In the genomic region with DNA sequence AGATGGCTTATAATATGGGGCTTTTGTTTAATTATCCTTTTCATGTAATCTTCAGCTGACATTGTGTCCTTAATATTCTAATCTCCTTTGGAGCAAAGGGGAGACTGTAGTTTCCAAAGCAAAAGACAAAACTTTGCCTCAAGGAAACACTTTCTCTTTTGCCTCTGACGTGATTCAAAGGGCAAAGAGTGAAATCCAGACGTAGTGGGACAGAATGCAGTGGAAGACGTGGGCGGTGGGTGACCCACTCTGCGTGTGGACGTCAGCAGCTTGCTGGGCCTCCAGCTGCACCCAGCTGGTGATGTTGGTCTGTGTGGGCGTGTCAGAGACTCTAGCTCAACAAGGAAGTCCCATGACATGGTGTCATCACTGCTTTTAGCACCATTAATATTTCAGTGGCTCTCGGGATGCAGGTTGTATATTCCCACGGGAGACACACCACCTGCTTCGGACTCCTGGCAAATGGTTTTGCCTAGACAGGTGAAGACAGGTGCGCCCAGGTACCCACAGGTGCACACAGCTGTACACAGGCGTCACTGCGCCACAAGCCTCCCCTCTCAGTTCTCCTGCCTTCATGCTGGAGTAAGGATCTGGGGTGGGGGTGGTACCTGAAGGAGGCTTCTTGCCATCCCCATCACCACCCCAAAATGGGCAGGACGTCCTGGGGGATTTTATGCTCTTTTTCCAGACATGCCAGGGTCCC, we compare ENCODE assay signal across 8 cellular contexts.
A peak's percentile ranks its signal among the peaks of the same experiment; 100 is the strongest.
DNase-seq lines count a peak whose midpoint lies in the region; ATAC-seq and TF ChIP-seq lines count a peak whose summit lies in the region.

No MANE protein-coding gene starts in this region.

- no peaks in the 10 kb centered on the region for H3K36me3 ChIP-seq in gastrocnemius medialis

- TF ChIP-seq POLR2A in gastrocnemius medialis (IDR thresholded peaks at IDR 0.05) = no peak

- intact Hi-C loops in gastrocnemius medialis (cut with DNase I; ENCODE audit: low total_unique reads) = no loop called here

- H3K4me3 ChIP-seq in epithelial cell of proximal tubule (ENCODE audit: low read depth, low read length) (no peak overlapping the region), gastrocnemius medialis (no peak overlapping the region)

- TF ChIP-seq CTCF in epithelial cell of proximal tubule (conservative IDR thresholded peaks at IDR 0.05; ENCODE audit: low read depth, low read length) = no peak
- no peak for TF ChIP-seq CTCF in gastrocnemius medialis (IDR thresholded peaks at IDR 0.05 in 4 of 5, conservative IDR thresholded peaks at IDR 0.05 in 1 of 5)

- peak; percentile 93 for DNase-seq in DMS53 treated with DMSO at 0.1 percent for 48 hours (lab: John Stamatoyannopoulos, UW; ENCODE audit: unreplicated experiment)
- DNase-seq in NCI-H2171 (lab: John Stamatoyannopoulos, UW) = peak; percentile 48
- peak; percentile 30 for DNase-seq in epithelial cell of proximal tubule (ENCODE audit: low read depth)
- DNase-seq in non-pigmented ciliary epithelial cell (ENCODE audit: low read depth) = peak; percentile 88
- DNase-seq in HuH-7.5 (ENCODE audit: low spot score) = no peak
- DNase-seq in gastrocnemius medialis = no peak
- no peak for DNase-seq in stimulated activated naive B cell treated with anti-CD40 and anti-IgM and Interleukin-4, amounts not matched to agents 10 μg/mL and 1 μg/mL and 100 μg/mL, for 72 hours

- H3K27ac ChIP-seq in gastrocnemius medialis = no peak overlapping the region

- no peaks in the 10 kb centered on the region for H3K36me3 Mint-ChIP-seq in stimulated activated naive B cell treated with anti-CD40 and anti-IgM and Interleukin-4, amounts not matched to agents 10 μg/mL and 1 μg/mL and 100 μg/mL, for 72 hours

- in situ Hi-C loops in gastrocnemius medialis (cut with MboI; ENCODE audit: low sequenced_read_pairs in 4 of 4) = no loop called here

- H3K4me1 Mint-ChIP-seq in stimulated activated naive B cell treated with anti-CD40 and anti-IgM and Interleukin-4, amounts not matched to agents 10 μg/mL and 1 μg/mL and 100 μg/mL, for 72 hours = no peaks in the 10 kb centered on the region

- no peaks in the 10 kb centered on the region for H3K4me1 ChIP-seq in gastrocnemius medialis

- H3K9me3 ChIP-seq in gastrocnemius medialis = no peaks in the 10 kb centered on the region

- peaks cover 0 to 3% (median 0%) of the 10 kb centered on the region in 3 donors for H3K27me3 ChIP-seq in gastrocnemius medialis

- H3K27me3 Mint-ChIP-seq in stimulated activated naive B cell treated with anti-CD40 and anti-IgM and Interleukin-4, amounts not matched to agents 10 μg/mL and 1 μg/mL and 100 μg/mL, for 72 hours = peaks cover 0 to 5% of the 10 kb centered on the region in 2 donors

- H3K27ac Mint-ChIP-seq in stimulated activated naive B cell treated with anti-CD40 and anti-IgM and Interleukin-4, amounts not matched to agents 10 μg/mL and 1 μg/mL and 100 μg/mL, for 72 hours = no peak overlapping the region

- ATAC-seq in HG03378 (IDR thresholded peaks at IDR 0.05; ENCODE audit: unreplicated experiment) (no peak), gastrocnemius medialis (no peak)
- no peak for ATAC-seq in stimulated activated naive B cell treated with anti-CD40 and anti-IgM and Interleukin-4, amounts not matched to agents 10 μg/mL and 1 μg/mL and 100 μg/mL, for 72 hours (replicated peaks)

- H3K9me3 Mint-ChIP-seq in stimulated activated naive B cell treated with anti-CD40 and anti-IgM and Interleukin-4, amounts not matched to agents 10 μg/mL and 1 μg/mL and 100 μg/mL, for 72 hours = no peaks in the 10 kb centered on the region

- no peak overlapping the region for H3K4me3 Mint-ChIP-seq in stimulated activated naive B cell treated with anti-CD40 and anti-IgM and Interleukin-4, amounts not matched to agents 10 μg/mL and 1 μg/mL and 100 μg/mL, for 72 hours

Comparison
In these comparisons a context has a peak if more than half of its experiments do, and no peak if none do; other contexts are left out.
1. DNase-seq: peak in DMS53 treated with DMSO at 0.1 percent for 48 hours (single experiment), NCI-H2171 (single experiment), epithelial cell of proximal tubule (single experiment) and non-pigmented ciliary epithelial cell (single experiment); none in HuH-7.5 (single experiment), gastrocnemius medialis (0 of 2) and stimulated activated naive B cell treated with anti-CD40 and anti-IgM and Interleukin-4, amounts not matched to agents 10 μg/mL and 1 μg/mL and 100 μg/mL, for 72 hours (single experiment).